In the genomic region with DNA sequence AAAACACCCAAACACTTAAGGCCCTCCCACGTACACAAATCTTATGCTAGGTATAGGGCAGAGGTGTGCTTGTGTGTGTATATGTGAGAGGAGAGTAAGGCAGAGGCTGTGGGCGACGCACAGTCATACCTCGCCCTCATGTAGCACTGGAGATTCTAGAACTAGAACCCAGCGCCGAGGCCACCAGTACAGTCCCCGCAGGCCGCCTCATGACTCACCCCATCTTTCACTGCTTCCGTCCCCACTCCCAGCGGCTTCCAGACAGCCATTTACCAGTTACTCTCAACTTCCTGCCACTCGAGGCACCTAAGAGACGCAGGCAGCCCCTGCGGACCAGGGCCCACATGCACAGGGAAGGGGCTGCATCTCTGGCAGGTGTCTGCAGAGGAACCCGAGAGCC, we compare ENCODE assay signal across 9 cellular contexts. TPM values are rescaled to one million over a fixed set of nuclear protein-coding genes. Genes with fewer than 3 reads are reported as not detected.
DNase-seq lines count a peak whose midpoint lies in the region; ATAC-seq and TF ChIP-seq lines count a peak whose summit lies in the region.
"Had no signal": no experiment of that assay in that cellular context is flagged by ENCODE, and none has a peak within 500 bp of the region (broad histone marks: within the 10 kb centered on the region; RNA-seq: fewer than 3 reads in every experiment).

No MANE protein-coding gene starts in this region.

- H3K27ac ChIP-seq in SK-N-SH (ENCODE audit: low read depth in 2 of 2, low read length in 1 of 2) = no peak overlapping the region

- H3K9ac ChIP-seq in SK-N-SH = no peak overlapping the region

- peaks cover 72% of the 10 kb centered on the region for H3K36me3 Mint-ChIP-seq in T-helper 2 cell treated with Interferon-gamma antibody and Interleukin-4, amounts not matched to agents 5 μg/mL and 100 μg/mL, for 36 hours (ENCODE audit: low read depth)
- H3K36me3 Mint-ChIP-seq in naive thymus-derived CD8-positive, alpha-beta T cell = peaks cover 12 to 85% (median 33%) of the 10 kb centered on the region in 3 donors
- peaks cover 71 to 72% of the 10 kb centered on the region in 2 donors for H3K36me3 Mint-ChIP-seq in stimulated activated naive B cell treated with anti-CD40 and anti-IgM and Interleukin-4, amounts not matched to agents 10 μg/mL and 1 μg/mL and 100 μg/mL, for 72 hours

- ATAC-seq in naive thymus-derived CD8-positive, alpha-beta T cell = peak in 1 of 2 donors; percentile 26
- peak in 1 of 2 donors; percentile 27 for ATAC-seq in stimulated activated naive B cell treated with anti-CD40 and anti-IgM and Interleukin-4, amounts not matched to agents 10 μg/mL and 1 μg/mL and 100 μg/mL, for 72 hours (replicated peaks)
- no peak for ATAC-seq in GM18517 (IDR thresholded peaks at IDR 0.05; ENCODE audit: unreplicated experiment)

- CTCF ChIA-PET in SK-N-SH (lab: Yijun Ruan, JAX) = interaction anchor here (0.8 to 2.2 kb wide), 3 partner anchors 17 to 240 kb away, joined by 4 to 8 read pairs (median 5); no protein-coding TSS in a partner anchor

- no peak overlapping the region for H3K4me3 ChIP-seq in SK-N-SH (ENCODE audit: low read depth in 2 of 2, low read length in 1 of 2)

- no peaks in the 10 kb centered on the region for H3K9me3 Mint-ChIP-seq in T-helper 2 cell treated with Interferon-gamma antibody and Interleukin-4, amounts not matched to agents 5 μg/mL and 100 μg/mL, for 36 hours
- no peaks in the 10 kb centered on the region for H3K9me3 Mint-ChIP-seq in naive thymus-derived CD8-positive, alpha-beta T cell
- no peaks in the 10 kb centered on the region for H3K9me3 Mint-ChIP-seq in stimulated activated naive B cell treated with anti-CD40 and anti-IgM and Interleukin-4, amounts not matched to agents 10 μg/mL and 1 μg/mL and 100 μg/mL, for 72 hours

- peak overlapping the region; percentile 51 for H3K4me3 Mint-ChIP-seq in T-helper 2 cell treated with Interferon-gamma antibody and Interleukin-4, amounts not matched to agents 5 μg/mL and 100 μg/mL, for 36 hours
- H3K4me3 Mint-ChIP-seq in naive thymus-derived CD8-positive, alpha-beta T cell = peak overlapping the region in 5 of 10 donors; percentile 44 to 82 (median 62)
- H3K4me3 Mint-ChIP-seq in stimulated activated naive B cell treated with anti-CD40 and anti-IgM and Interleukin-4, amounts not matched to agents 10 μg/mL and 1 μg/mL and 100 μg/mL, for 72 hours = no peak overlapping the region

- no peak for TF ChIP-seq CTCF in SK-N-SH (IDR thresholded peaks at IDR 0.05)

- no peaks in the 10 kb centered on the region for H3K9me2 ChIP-seq in SK-N-SH

- no peaks in the 10 kb centered on the region for H3K4me1 ChIP-seq in SK-N-SH (ENCODE audit: control insufficient read depth in 1 of 2, insufficient read depth in 2 of 2, low read depth in 1 of 2, low read length in 1 of 2)

- H3K27me3 Mint-ChIP-seq in T-helper 2 cell treated with Interferon-gamma antibody and Interleukin-4, amounts not matched to agents 5 μg/mL and 100 μg/mL, for 36 hours (ENCODE audit: low read depth) = no peaks in the 10 kb centered on the region
- no peaks in the 10 kb centered on the region for H3K27me3 Mint-ChIP-seq in naive thymus-derived CD8-positive, alpha-beta T cell
- no peaks in the 10 kb centered on the region for H3K27me3 Mint-ChIP-seq in stimulated activated naive B cell treated with anti-CD40 and anti-IgM and Interleukin-4, amounts not matched to agents 10 μg/mL and 1 μg/mL and 100 μg/mL, for 72 hours

- no peak for TF ChIP-seq RAD21 in SK-N-SH (IDR thresholded peaks at IDR 0.05; ENCODE audit: low read length)

- TF ChIP-seq EP300 in SK-N-SH (IDR thresholded peaks at IDR 0.05; ENCODE audit: borderline replicate concordance in 1 of 2, low read depth in 1 of 2, low read length in 1 of 2) = no peak

- no peaks in the 10 kb centered on the region for H3K9me3 ChIP-seq in SK-N-SH

- peaks cover 4% of the 10 kb centered on the region for H4K20me1 ChIP-seq in SK-N-SH (ENCODE audit: insufficient read depth)

- H3K27ac Mint-ChIP-seq in T-helper 2 cell treated with Interferon-gamma antibody and Interleukin-4, amounts not matched to agents 5 μg/mL and 100 μg/mL, for 36 hours = peak overlapping the region; percentile 79
- H3K27ac Mint-ChIP-seq in naive thymus-derived CD8-positive, alpha-beta T cell = peak overlapping the region; percentile 43 to 97 (median 91)
- peak overlapping the region; percentile 53 for H3K27ac Mint-ChIP-seq in stimulated activated naive B cell treated with anti-CD40 and anti-IgM and Interleukin-4, amounts not matched to agents 10 μg/mL and 1 μg/mL and 100 μg/mL, for 72 hours

- H3K36me3 ChIP-seq in SK-N-SH (replicated peaks in 1 of 2; ENCODE audit: control insufficient read depth in 1 of 2, insufficient read depth in 2 of 2, low read length in 1 of 2) = peaks cover 68 to 70% of the 10 kb centered on the region in 2 experiments

- peak; percentile 76 for DNase-seq in T-helper 2 cell treated with Interferon-gamma antibody and Interleukin-4, amounts not matched to agents 5 μg/mL and 100 μg/mL, for 36 hours (ENCODE audit: low spot score)
- peak; percentile 72 for DNase-seq in activated effector memory CD4-positive, alpha-beta T cell treated with Interleukin-2 at 50 U/mL for 16 hours
- DNase-seq in naive thymus-derived CD8-positive, alpha-beta T cell = peak in 1 of 10 donors; percentile 19
- no peak for DNase-seq in stimulated activated naive B cell treated with anti-CD40 and anti-IgM and Interleukin-4, amounts not matched to agents 10 μg/mL and 1 μg/mL and 100 μg/mL, for 72 hours
- no peak for DNase-seq in NOMO-1 (lab: John Stamatoyannopoulos, UW; ENCODE audit: unreplicated experiment in 2 of 2)
- no peak for DNase-seq in hippocampal formation (lab: John Stamatoyannopoulos, UW)
- DNase-seq in SK-N-SH = no peak
- DNase-seq: NCI-H510A treated with DMSO at 0.1 percent for 48 hours had no signal

- no peak overlapping the region for H2AFZ ChIP-seq in SK-N-SH (ENCODE audit: low read depth)

- peaks cover 3% of the 10 kb centered on the region for H3F3A ChIP-seq in SK-N-SH (replicated peaks; ENCODE audit: insufficient read depth)

- 95% methylated on average over 14 of the region's 14 CpGs for WGBS in SK-N-SH (ENCODE audit: low lambda C conversion rate)

- H3K27me3 ChIP-seq in SK-N-SH (ENCODE audit: insufficient read depth) = no peaks in the 10 kb centered on the region

- peaks cover 44% of the 10 kb centered on the region; the same call in 1 of the 2 replicates for H3K79me2 ChIP-seq in SK-N-SH (ENCODE audit: insufficient read depth)

- POLR2A ChIA-PET in naive thymus-derived CD8-positive, alpha-beta T cell (lab: Charles Lee) = interaction anchor here (0.7 to 9.1 kb wide), 2 partner anchors 15 to 19 kb away, joined by 3 to 49 read pairs; no protein-coding TSS in a partner anchor
- POLR2A ChIA-PET in SK-N-SH (lab: Yijun Ruan, JAX) = no interaction called here

- H3K4me1 Mint-ChIP-seq in T-helper 2 cell treated with Interferon-gamma antibody and Interleukin-4, amounts not matched to agents 5 μg/mL and 100 μg/mL, for 36 hours (ENCODE audit: low read depth) = peaks cover 36% of the 10 kb centered on the region
- H3K4me1 Mint-ChIP-seq in naive thymus-derived CD8-positive, alpha-beta T cell = peaks cover 20 to 57% (median 45%) of the 10 kb centered on the region in 4 donors
- peaks cover 27 to 33% of the 10 kb centered on the region in 2 donors for H3K4me1 Mint-ChIP-seq in stimulated activated naive B cell treated with anti-CD40 and anti-IgM and Interleukin-4, amounts not matched to agents 10 μg/mL and 1 μg/mL and 100 μg/mL, for 72 hours

- H3K4me2 ChIP-seq in SK-N-SH = no peak overlapping the region

TF ChIP-seq in SK-N-SH, 30 proteins besides CTCF, POLR2A, EP300 and RAD21:
- TF ChIP-seq NRF1 (IDR thresholded peaks at IDR 0.05; ENCODE audit: low read depth, low read length) (no peak), MEF2A (IDR thresholded peaks at IDR 0.05; ENCODE audit: borderline replicate concordance, low read depth) (no peak), RCOR1 (IDR thresholded peaks at IDR 0.05; ENCODE audit: low read length) (no peak)

RNA-seq across cellular contexts. Expression of gene CYTH1, which starts 23.2 kb away (rescaled TPM):
- total RNA-seq in naive thymus-derived CD8-positive, alpha-beta T cell = 100 to 1,000 TPM; 415 to 423 TPM
- polyA plus RNA-seq in naive thymus-derived CD8-positive, alpha-beta T cell = 100 to 1,000 TPM; 220 to 320 (median 243) TPM
- polyA plus RNA-seq in SK-N-SH (2012; rRNA removed) = 23.8 and 24.8 TPM in 2 replicates
- polyA plus RNA-seq in SK-N-SH (2012; cell fraction: cytosol; rRNA removed) = 16.9 and 20.7 TPM in 2 replicates
- polyA plus RNA-seq in SK-N-SH (2012; cell fraction: nucleus; rRNA removed) = 77.4 and 80.9 TPM in 2 replicates

RNA-seq across cellular contexts. Expression of gene USP36, which starts 35.3 kb away (rescaled TPM):
- total RNA-seq in naive thymus-derived CD8-positive, alpha-beta T cell = 100 to 1,000 TPM; 151 to 156 TPM
- 10 to 100 TPM; 27.5 to 45.1 (median 36.7) TPM for polyA plus RNA-seq in naive thymus-derived CD8-positive, alpha-beta T cell
- 34.6 and 41.2 TPM in 2 replicates for polyA plus RNA-seq in SK-N-SH (2012; rRNA removed)
- 22.5 and 26.9 TPM in 2 replicates for polyA plus RNA-seq in SK-N-SH (2012; cell fraction: cytosol; rRNA removed)
- 163 and 178 TPM in 2 replicates for polyA plus RNA-seq in SK-N-SH (2012; cell fraction: nucleus; rRNA removed)

Comparison
In these comparisons a context has a peak if more than half of its experiments do, and no peak if none do; other contexts are left out.
1. DNase-seq: peak in T-helper 2 cell treated with Interferon-gamma antibody and Interleukin-4, amounts not matched to agents 5 μg/mL and 100 μg/mL, for 36 hours (single experiment) and activated effector memory CD4-positive, alpha-beta T cell treated with Interleukin-2 at 50 U/mL for 16 hours (single experiment); none in stimulated activated naive B cell treated with anti-CD40 and anti-IgM and Interleukin-4, amounts not matched to agents 10 μg/mL and 1 μg/mL and 100 μg/mL, for 72 hours (single experiment), NOMO-1 (0 of 2), hippocampal formation (0 of 2) and SK-N-SH (single experiment).
2. Peak in every context shown above with its lines, with median percentiles within 50 percentile points of each other: H3K27ac Mint-ChIP-seq.